24 cellular contexts compared by ENCODE assay signal in genomic region chr14:64110832-64111231, GRCh38.
DNase-seq lines count a peak whose midpoint lies in the region; ATAC-seq and TF ChIP-seq lines count a peak whose summit lies in the region.
"Had no signal": no experiment of that assay in that cellular context is flagged by ENCODE, and none has a peak within 500 bp of the region (broad histone marks: within the 10 kb centered on the region; RNA-seq: fewer than 3 reads in every experiment).

No MANE protein-coding gene starts in this region.

- CTCF ChIA-PET in mammary epithelial cell (lab: Charles Lee; ENCODE audit: low non-redundant PET): interaction anchor here (0.6 kb wide), 1 partner anchor 193 kb away, joined by 24 read pairs; no protein-coding TSS in a partner anchor

- H3K9ac ChIP-seq in Loucy (ENCODE audit: low read depth, low read length, poor library complexity, severe bottlenecking): no peak overlapping the region
- H3K9ac ChIP-seq in mammary epithelial cell (ENCODE audit: insufficient read depth, low read length): no peak overlapping the region
- H3K9ac ChIP-seq: parathyroid adenoma had no signal

- DNase-seq in CD4-positive, CD25-positive, alpha-beta regulatory T cell: no peak
- DNase-seq in mammary epithelial cell (peak; percentile 58), kidney tubule cell (ENCODE audit: low spot score) (peak; percentile 50), amniotic stem cell (lab: John Stamatoyannopoulos, UW) (no peak), Ammon's horn (ENCODE audit: low spot score) (no peak), occipital lobe (lab: John Stamatoyannopoulos, UW) (no peak)
- DNase-seq: ACHN; activated CD8-positive, alpha-beta memory T cell treated with anti-CD3 and anti-CD28 coated beads, Interleukin-2, amount 50 U/mL, for 48 hours; C1 segment of cervical spinal cord; Calu3; dorsolateral prefrontal cortex; hypothalamus; lower lobe of right lung; NCI-H1930; NCI-H2227 treated with DMSO at 0.1 percent for 48 hours; sigmoid colon; stimulated activated naive CD8-positive, alpha-beta T cell treated with anti-CD3 and anti-CD28 coated beads, Interleukin-15, amount 100 ng/mL, for 72 hours; tibial artery had no signal

- peaks cover 45% of the 10 kb centered on the region for H3K36me3 Mint-ChIP-seq in CD4-positive, CD25-positive, alpha-beta regulatory T cell
- H3K36me3 Mint-ChIP-seq: activated naive CD4-positive, alpha-beta T cell treated with anti-CD3 and anti-CD28 coated beads, Interleukin-2, amount 50 U/mL, for 72 hours had no signal

- H3K36me3 ChIP-seq in CD4-positive, CD25-positive, alpha-beta regulatory T cell (ENCODE audit: control insufficient read depth, insufficient read depth, low read length): peaks cover 81% of the 10 kb centered on the region
- H3K36me3 ChIP-seq in Loucy (ENCODE audit: insufficient read depth, low read length) (no peaks in the 10 kb centered on the region), mammary epithelial cell (ENCODE audit: insufficient read depth, low read length) (no peaks in the 10 kb centered on the region)

- in situ Hi-C loops in mammary epithelial cell (cut with MboI; ENCODE audit: low sequenced_read_pairs in 2 of 2): no loop called here

- H3F3A ChIP-seq in Loucy (ENCODE audit: low read depth): no peaks in the 10 kb centered on the region

- H2AFZ ChIP-seq in Loucy (ENCODE audit: low read length) (no peak overlapping the region), mammary epithelial cell (ENCODE audit: low read depth, low read length) (no peak overlapping the region)
- H2AFZ ChIP-seq: parathyroid adenoma had no signal

- H3K4me3 ChIP-seq in CD4-positive, CD25-positive, alpha-beta regulatory T cell (ENCODE audit: low read depth, low read length): no peak overlapping the region
- peak overlapping the region; percentile 11 for H3K4me3 ChIP-seq in Loucy (ENCODE audit: low read length, poor library complexity, severe bottlenecking)
- no peak overlapping the region for H3K4me3 ChIP-seq in mammary epithelial cell (replicated peaks in 1 of 3; ENCODE audit: insufficient read depth in 1 of 3, low read depth in 2 of 3, low read length in 3 of 3)
- H3K4me3 ChIP-seq: dorsolateral prefrontal cortex, gastroesophageal sphincter, lower lobe of right lung, sigmoid colon, tibial artery had no signal

- 80% methylated on average over 1 of the region's 2 CpGs for WGBS in mammary epithelial cell (ENCODE audit: low coverage, missing lambda C conversion rate)

- no peaks in the 10 kb centered on the region for H3K4me1 ChIP-seq in CD4-positive, CD25-positive, alpha-beta regulatory T cell (ENCODE audit: control insufficient read depth, insufficient read depth, low read length, poor library complexity, severe bottlenecking)
- peaks cover 40% of the 10 kb centered on the region for H3K4me1 ChIP-seq in Loucy (ENCODE audit: insufficient read depth, low read length, poor library complexity, severe bottlenecking)
- H3K4me1 ChIP-seq in mammary epithelial cell (ENCODE audit: insufficient read depth, low read length): peaks cover 11% of the 10 kb centered on the region
- H3K4me1 ChIP-seq: lower lobe of right lung, parathyroid adenoma, sigmoid colon had no signal

- H3K9me2 ChIP-seq in Loucy (replicated peaks; ENCODE audit: low read depth, low read length): no peaks in the 10 kb centered on the region

- BruUV-seq in mammary epithelial cell (replicated peaks; lab: Mats Ljungman, UMichigan): no TSS peak

- H3K4me2 ChIP-seq in Loucy (ENCODE audit: low read depth, low read length, poor library complexity, severe bottlenecking) (peak overlapping the region; percentile 72), mammary epithelial cell (ENCODE audit: insufficient read depth, low read depth, low read length) (no peak overlapping the region)

- no peaks in the 10 kb centered on the region for H3K27me3 Mint-ChIP-seq in CD4-positive, CD25-positive, alpha-beta regulatory T cell
- H3K27me3 Mint-ChIP-seq: stimulated activated naive CD8-positive, alpha-beta T cell treated with anti-CD3 and anti-CD28 coated beads, Interleukin-15, amount 100 ng/mL, for 72 hours had no signal

- intact Hi-C loops in mammary epithelial cell (cut with micrococcal nuclease): no loop called here

- no peak for ATAC-seq in CD4-positive, CD25-positive, alpha-beta regulatory T cell (ENCODE audit: low read depth in 2 of 2)
- ATAC-seq in HG02938 (IDR thresholded peaks at IDR 0.05; ENCODE audit: unreplicated experiment): no peak
- ATAC-seq: activated naive CD4-positive, alpha-beta T cell treated with anti-CD3 and anti-CD28 coated beads, Interleukin-2, amount 50 U/mL, for 72 hours; gastroesophageal sphincter; lower lobe of right lung; stimulated activated naive CD8-positive, alpha-beta T cell treated with anti-CD3 and anti-CD28 coated beads, Interleukin-15, amount 100 ng/mL, for 72 hours had no signal

- H3K79me2 ChIP-seq in Loucy (ENCODE audit: insufficient read depth, low read length) (peaks cover 17% of the 10 kb centered on the region), mammary epithelial cell (ENCODE audit: insufficient read depth, low read length) (no peaks in the 10 kb centered on the region)
- H3K79me2 ChIP-seq: parathyroid adenoma had no signal

- H4K20me1 ChIP-seq in Loucy (ENCODE audit: insufficient read depth, low read length, poor library complexity, severe bottlenecking) (no peaks in the 10 kb centered on the region), mammary epithelial cell (ENCODE audit: insufficient read depth, low read length) (no peaks in the 10 kb centered on the region)

- H3K4me3 Mint-ChIP-seq in CD4-positive, CD25-positive, alpha-beta regulatory T cell: no peak overlapping the region
- H3K4me3 Mint-ChIP-seq: stimulated activated naive CD8-positive, alpha-beta T cell treated with anti-CD3 and anti-CD28 coated beads, Interleukin-15, amount 100 ng/mL, for 72 hours had no signal

- no peak overlapping the region for H3K27ac ChIP-seq in CD4-positive, CD25-positive, alpha-beta regulatory T cell (ENCODE audit: insufficient read depth, low read length, poor library complexity, severe bottlenecking)
- H3K27ac ChIP-seq in mammary epithelial cell (ENCODE audit: insufficient read depth, low read depth, low read length): no peak overlapping the region
- H3K27ac ChIP-seq: dorsolateral prefrontal cortex, gastroesophageal sphincter, lower lobe of right lung, parathyroid adenoma, sigmoid colon had no signal

- H3K4me1 Mint-ChIP-seq in CD4-positive, CD25-positive, alpha-beta regulatory T cell: peaks cover 0 to 2% (median 0%) of the 10 kb centered on the region in 4 donors
- H3K4me1 Mint-ChIP-seq: stimulated activated naive CD8-positive, alpha-beta T cell treated with anti-CD3 and anti-CD28 coated beads, Interleukin-15, amount 100 ng/mL, for 72 hours had no signal

- H3K9me3 ChIP-seq in CD4-positive, CD25-positive, alpha-beta regulatory T cell (ENCODE audit: control insufficient read depth in 2 of 2, low read length in 2 of 2): no peaks in the 10 kb centered on the region
- no peaks in the 10 kb centered on the region for H3K9me3 ChIP-seq in Loucy (ENCODE audit: insufficient read depth, low read depth, low read length)
- H3K9me3 ChIP-seq in mammary epithelial cell (replicated peaks; ENCODE audit: insufficient read depth, low read length): no peaks in the 10 kb centered on the region
- H3K9me3 ChIP-seq: gastroesophageal sphincter, lower lobe of right lung, sigmoid colon, tibial artery had no signal

- TF ChIP-seq CTCF in Loucy (conservative IDR thresholded peaks at IDR 0.05; ENCODE audit: low read length): no peak
- TF ChIP-seq CTCF in mammary epithelial cell (conservative IDR thresholded peaks at IDR 0.05 in 1 of 2, IDR thresholded peaks at IDR 0.05 in 1 of 2; ENCODE audit: extremely low read depth in 1 of 2, insufficient read depth in 1 of 2, low read depth in 1 of 2, low read length in 2 of 2): no peak

- H3K9me3 Mint-ChIP-seq in CD4-positive, CD25-positive, alpha-beta regulatory T cell: no peaks in the 10 kb centered on the region
- H3K9me3 Mint-ChIP-seq: activated naive CD4-positive, alpha-beta T cell treated with anti-CD3 and anti-CD28 coated beads, Interleukin-2, amount 50 U/mL, for 72 hours; activated T-helper 2 cell treated with anti-CD3 and anti-CD28 coated beads, Interferon-gamma antibody, Interleukin-2, Interleukin-4, amounts not matched to agents 10 μg/mL and 5 μg/mL and 100 μg/mL, durations not matched to agents 14 hours and 24 hours and 36 hours; stimulated activated naive CD8-positive, alpha-beta T cell treated with anti-CD3 and anti-CD28 coated beads, Interleukin-15, amount 100 ng/mL, for 72 hours had no signal

- no peaks in the 10 kb centered on the region for H3K27me3 ChIP-seq in CD4-positive, CD25-positive, alpha-beta regulatory T cell (ENCODE audit: control insufficient read depth, insufficient read depth, low read length)
- no peaks in the 10 kb centered on the region for H3K27me3 ChIP-seq in Loucy (ENCODE audit: insufficient read depth, low read length, poor library complexity, severe bottlenecking)
- no peaks in the 10 kb centered on the region for H3K27me3 ChIP-seq in mammary epithelial cell (ENCODE audit: insufficient read depth, low read length)
- H3K27me3 ChIP-seq: dorsolateral prefrontal cortex, gastroesophageal sphincter, sigmoid colon, tibial artery had no signal

- dilution Hi-C loops in mammary epithelial cell (cut with HindIII; ENCODE audit: low sequenced_read_pairs): no loop called here

- H3K27ac Mint-ChIP-seq in CD4-positive, CD25-positive, alpha-beta regulatory T cell: peak overlapping the region in 2 of 3 donors; percentile 14 to 18
- H3K27ac Mint-ChIP-seq: activated naive CD4-positive, alpha-beta T cell treated with anti-CD3 and anti-CD28 coated beads, Interleukin-2, amount 50 U/mL, for 72 hours; activated T-helper 2 cell treated with anti-CD3 and anti-CD28 coated beads, Interferon-gamma antibody, Interleukin-2, Interleukin-4, amounts not matched to agents 10 μg/mL and 5 μg/mL and 100 μg/mL, durations not matched to agents 14 hours and 24 hours and 36 hours had no signal

Comparison
In these comparisons a context has a peak if more than half of its experiments do, and no peak if none do; other contexts are left out.
1. DNase-seq: peak in mammary epithelial cell (single experiment) and kidney tubule cell (single experiment); none in CD4-positive, CD25-positive, alpha-beta regulatory T cell (0 of 3), amniotic stem cell (single experiment), Ammon's horn (single experiment) and occipital lobe (single experiment).